In the genomic region with DNA sequence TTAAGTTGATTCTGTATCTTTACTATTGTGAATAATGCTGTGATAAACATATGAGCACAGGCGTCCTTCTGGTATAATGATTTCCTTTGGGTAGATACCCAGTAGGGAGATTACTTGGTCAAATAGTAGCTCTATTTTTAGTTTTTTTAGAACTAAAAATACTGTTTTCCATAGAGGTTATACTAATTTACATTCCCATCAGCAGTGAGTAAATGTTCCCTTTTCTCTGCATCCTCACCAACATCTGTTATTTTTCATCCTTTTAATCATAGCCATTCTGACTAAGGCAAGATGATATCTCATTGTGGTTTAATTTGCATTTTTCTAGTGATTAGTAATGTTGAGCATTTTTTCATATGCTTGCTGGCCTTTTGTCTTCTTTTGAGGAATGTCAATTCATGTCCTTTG, we compare ENCODE assay signal across 16 cellular contexts. TPM values are rescaled to one million over a fixed set of nuclear protein-coding genes. Genes with fewer than 3 reads are reported as not detected.
A peak's percentile ranks its signal among the peaks of the same experiment; 100 is the strongest.
DNase-seq lines count a peak whose midpoint lies in the region; ATAC-seq and TF ChIP-seq lines count a peak whose summit lies in the region.
"Had no signal": no experiment of that assay in that cellular context is flagged by ENCODE, and none has a peak within 500 bp of the region (broad histone marks: within the 10 kb centered on the region; RNA-seq: fewer than 3 reads in every experiment).

No MANE protein-coding gene starts in this region.

- no peak for DNase-seq in activated T-cell treated with anti-CD3 and anti-CD28 coated beads, Interleukin-2, amount 50 U/mL, for 72 hours
- no peak for DNase-seq in activated T-cell treated with anti-CD3 and anti-CD28 coated beads, Interleukin-2, amount 50 U/mL, for 1 hour
- DNase-seq in RKO (ENCODE audit: low spot score) (peak; percentile 55), dedifferentiated amniotic fluid mesenchymal stem cell (ENCODE audit: extremely low spot score) (peak; percentile 67), MG63 (no peak), psoas muscle (no peak), UCSD-AML1 (lab: John Stamatoyannopoulos, UW; ENCODE audit: unreplicated experiment) (no peak)
- DNase-seq: activated CD4-positive, alpha-beta T cell treated with anti-CD3 and anti-CD28 coated beads, Interleukin-2, amount 50 U/mL, for 48 hours; adrenal gland; AML-193; dermis blood vessel endothelial cell; NCI-H2029 treated with DMSO at 0.1 percent for 48 hours; spleen had no signal

- TF ChIP-seq CTCF in psoas muscle (IDR thresholded peaks at IDR 0.05), result no peak

- H3K4me3 Mint-ChIP-seq in activated T-cell treated with anti-CD3 and anti-CD28 coated beads, Interleukin-2, amount 50 U/mL, for 72 hours, result peak overlapping the region; percentile 48 to 61
- H3K4me3 Mint-ChIP-seq in stimulated activated naive CD8-positive, alpha-beta T cell treated with anti-CD3 and anti-CD28 coated beads, Interleukin-15, Interleukin-2, amounts not matched to agents 100 ng/mL and 50 ng/mL, for 24 hours, result peak overlapping the region; percentile 76
- H3K4me3 Mint-ChIP-seq: T-helper 2 cell treated with Interferon-gamma antibody and Interleukin-4, amounts not matched to agents 5 μg/mL and 100 μg/mL, for 36 hours had no signal

- WGBS in psoas muscle, 3 donors, result 94 to 98% (median 97%) methylated on average over 1 of the region's 1 CpG

- H3K27me3 ChIP-seq in MG63 (no peaks in the 10 kb centered on the region), psoas muscle (ENCODE audit: insufficient read depth in 3 of 3, low read length in 2 of 3) (no peaks in the 10 kb centered on the region)
- H3K27me3 ChIP-seq: adrenal gland, spleen had no signal

- H3K36me3 ChIP-seq in MG63 (peaks cover 43% of the 10 kb centered on the region), psoas muscle (ENCODE audit: insufficient read depth in 1 of 2, low read depth in 1 of 2) (peaks cover 0 to 31% of the 10 kb centered on the region in 2 donors)
- H3K36me3 ChIP-seq: adrenal gland had no signal

- peak; percentile 69 to 75 for ATAC-seq in activated T-cell treated with anti-CD3 and anti-CD28 coated beads, Interleukin-2, amount 50 U/mL, for 72 hours (replicated peaks in 1 of 2)
- no peak for ATAC-seq in psoas muscle

- H3K9me3 ChIP-seq in MG63 (peaks cover 3% of the 10 kb centered on the region; the same call in 1 of the 2 replicates), psoas muscle (no peaks in the 10 kb centered on the region)
- H3K9me3 ChIP-seq: adrenal gland, spleen had no signal

- peak overlapping the region; percentile 73 for H3K27ac Mint-ChIP-seq in activated T-cell treated with anti-CD3 and anti-CD28 coated beads, Interleukin-2, amount 50 U/mL, for 72 hours
- peak overlapping the region; percentile 98 for H3K27ac Mint-ChIP-seq in stimulated activated naive CD8-positive, alpha-beta T cell treated with anti-CD3 and anti-CD28 coated beads, Interleukin-15, Interleukin-2, amounts not matched to agents 100 ng/mL and 50 ng/mL, for 24 hours
- H3K27ac Mint-ChIP-seq: T-helper 2 cell treated with Interferon-gamma antibody and Interleukin-4, amounts not matched to agents 5 μg/mL and 100 μg/mL, for 36 hours had no signal

- H3K36me3 Mint-ChIP-seq in activated T-cell treated with anti-CD3 and anti-CD28 coated beads, Interleukin-2, amount 50 U/mL, for 72 hours (ENCODE audit: insufficient read depth in 2 of 2), result peaks cover 7 to 40% of the 10 kb centered on the region in 2 donors
- H3K36me3 Mint-ChIP-seq in stimulated activated naive CD8-positive, alpha-beta T cell treated with anti-CD3 and anti-CD28 coated beads, Interleukin-15, Interleukin-2, amounts not matched to agents 100 ng/mL and 50 ng/mL, for 24 hours (ENCODE audit: low read depth), result peaks cover 70% of the 10 kb centered on the region

- intact Hi-C loops in psoas muscle (cut with DNase I), result no loop called here

- no peaks in the 10 kb centered on the region for H3K9me3 Mint-ChIP-seq in activated T-cell treated with anti-CD3 and anti-CD28 coated beads, Interleukin-2, amount 50 U/mL, for 72 hours
- H3K9me3 Mint-ChIP-seq in stimulated activated naive CD8-positive, alpha-beta T cell treated with anti-CD3 and anti-CD28 coated beads, Interleukin-15, Interleukin-2, amounts not matched to agents 100 ng/mL and 50 ng/mL, for 24 hours, result peaks cover 6% of the 10 kb centered on the region

- peaks cover 27% of the 10 kb centered on the region for H3K4me1 Mint-ChIP-seq in activated T-cell treated with anti-CD3 and anti-CD28 coated beads, Interleukin-2, amount 50 U/mL, for 72 hours (ENCODE audit: low read depth)
- peaks cover 28% of the 10 kb centered on the region for H3K4me1 Mint-ChIP-seq in stimulated activated naive CD8-positive, alpha-beta T cell treated with anti-CD3 and anti-CD28 coated beads, Interleukin-15, Interleukin-2, amounts not matched to agents 100 ng/mL and 50 ng/mL, for 24 hours (ENCODE audit: low read depth)

- no peak overlapping the region for H3K27ac ChIP-seq in psoas muscle
- H3K27ac ChIP-seq: adrenal gland, HL-60, spleen had no signal

- H3K27me3 Mint-ChIP-seq in activated T-cell treated with anti-CD3 and anti-CD28 coated beads, Interleukin-2, amount 50 U/mL, for 72 hours (ENCODE audit: low read depth), result no peaks in the 10 kb centered on the region
- H3K27me3 Mint-ChIP-seq in stimulated activated naive CD8-positive, alpha-beta T cell treated with anti-CD3 and anti-CD28 coated beads, Interleukin-15, Interleukin-2, amounts not matched to agents 100 ng/mL and 50 ng/mL, for 24 hours, result no peaks in the 10 kb centered on the region

- H3K4me1 ChIP-seq in psoas muscle, result peaks cover 16% of the 10 kb centered on the region
- H3K4me1 ChIP-seq: spleen had no signal

- no peak overlapping the region for H3K4me3 ChIP-seq in MG63
- H3K4me3 ChIP-seq in psoas muscle, result no peak overlapping the region
- H3K4me3 ChIP-seq: adrenal gland, spleen had no signal

RNA-seq across cellular contexts. Expression of gene PMS1, which starts 35.1 kb away (rescaled TPM):
- 10 to 100 TPM; 37.9 to 52.7 TPM for total RNA-seq in activated T-cell treated with anti-CD3 and anti-CD28 coated beads, Interleukin-2, amount 50 U/mL, for 72 hours
- 23.9 and 35.5 TPM in 2 replicates for total RNA-seq in MG63 (2014; rRNA removed; shearing (Covaris generic); ENCODE audit: low replicate concordance)
- 10 to 100 TPM in 3 of 4 donors, 1 to 10 TPM in 1; 8.7 to 20.3 (median 11.6) TPM for total RNA-seq in psoas muscle
- polyA plus RNA-seq in psoas muscle, result 10 to 100 TPM in 1 of 3 donors, 1 to 10 TPM in 2; 4.6 to 10.5 (median 7.4) TPM

RNA-seq across cellular contexts. Expression of gene ORMDL1, which starts 35.2 kb away (rescaled TPM):
- total RNA-seq in activated T-cell treated with anti-CD3 and anti-CD28 coated beads, Interleukin-2, amount 50 U/mL, for 72 hours, result 100 to 1,000 TPM; 101 to 121 TPM
- 63.5 and 98.7 TPM in 2 replicates for total RNA-seq in MG63 (2014; rRNA removed; shearing (Covaris generic); ENCODE audit: low replicate concordance)
- 10 to 100 TPM; 18.7 to 22.2 (median 20.1) TPM for total RNA-seq in psoas muscle
- polyA plus RNA-seq in psoas muscle, result 10 to 100 TPM; 24.0 to 54.5 (median 41.2) TPM

RNA-seq across cellular contexts. Expression of gene OSGEPL1, which starts 56.7 kb away (rescaled TPM):
- 10 to 100 TPM; 10.2 to 10.3 TPM for total RNA-seq in activated T-cell treated with anti-CD3 and anti-CD28 coated beads, Interleukin-2, amount 50 U/mL, for 72 hours
- 8.9 and 12.0 TPM in 2 replicates for total RNA-seq in MG63 (2014; rRNA removed; shearing (Covaris generic); ENCODE audit: low replicate concordance)
- total RNA-seq in psoas muscle, result 1 to 10 TPM; 3.4 to 5.9 (median 4.5) TPM
- 10 to 100 TPM in 1 of 3 donors, 1 to 10 TPM in 2; 2.9 to 12.3 (median 4.1) TPM for polyA plus RNA-seq in psoas muscle

Comparison
In these comparisons a context has a peak if more than half of its experiments do, and no peak if none do; other contexts are left out.
1. ATAC-seq: peak in activated T-cell treated with anti-CD3 and anti-CD28 coated beads, Interleukin-2, amount 50 U/mL, for 72 hours (2 of 2); none in psoas muscle (0 of 4).
2. DNase-seq: peak in RKO (single experiment) and dedifferentiated amniotic fluid mesenchymal stem cell (single experiment); none in activated T-cell treated with anti-CD3 and anti-CD28 coated beads, Interleukin-2, amount 50 U/mL, for 72 hours (0 of 2), activated T-cell treated with anti-CD3 and anti-CD28 coated beads, Interleukin-2, amount 50 U/mL, for 1 hour (single experiment), MG63 (single experiment), psoas muscle (0 of 2) and UCSD-AML1 (single experiment).